Comparison of ENCODE assay signal across 23 cellular contexts in the genomic region with DNA sequence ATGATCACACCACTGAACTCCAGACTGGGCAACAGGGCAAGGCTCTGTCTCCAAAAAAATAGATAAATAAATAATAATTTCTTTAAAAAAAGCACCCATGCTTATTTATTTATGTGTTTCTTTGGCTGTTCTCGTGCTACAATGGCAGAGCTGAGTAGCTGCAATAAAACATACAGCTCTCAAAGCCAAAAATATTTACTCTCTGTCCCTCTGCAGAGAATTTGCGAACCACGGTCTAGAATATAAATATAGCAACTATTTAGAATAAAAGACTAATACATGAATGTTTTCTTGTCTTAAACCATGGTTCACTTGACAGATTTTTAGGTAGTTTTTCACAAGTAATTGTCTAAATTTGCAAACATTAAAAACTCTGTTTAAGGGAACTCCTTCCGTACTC.
DNase-seq lines count a peak whose midpoint lies in the region; ATAC-seq, FAIRE-seq and TF ChIP-seq lines count a peak whose summit lies in the region.
"Had no signal": no experiment of that assay in that cellular context is flagged by ENCODE, and none has a peak within 500 bp of the region (broad histone marks: within the 10 kb centered on the region; RNA-seq: fewer than 3 reads in every experiment).

No MANE protein-coding gene starts in this region.

- H3K36me3 Mint-ChIP-seq in effector memory CD8-positive, alpha-beta T cell (ENCODE audit: insufficient read depth) = no peaks in the 10 kb centered on the region
- H3K36me3 Mint-ChIP-seq in progenitor cell of endocrine pancreas (ENCODE audit: insufficient read depth) = peaks cover 4% of the 10 kb centered on the region
- peaks cover 56% of the 10 kb centered on the region for H3K36me3 Mint-ChIP-seq in activated T-helper 17 cell treated with anti-CD3 and anti-CD28 coated beads, Interleukin-2, amount 50 U/mL, for 72 hours (ENCODE audit: low read depth)

- DNase-seq in A549 (ENCODE audit: low read depth in 1 of 2, low spot score in 1 of 2) (no peak), G401 (ENCODE audit: low spot score) (peak; percentile 59), GM12878 (ENCODE audit: low read depth, low spot score) (no peak), progenitor cell of endocrine pancreas (ENCODE audit: low spot score, unreplicated experiment) (no peak)
- no peak for DNase-seq in effector memory CD8-positive, alpha-beta T cell
- no peak for DNase-seq in stimulated activated CD4-positive, alpha-beta T cell treated with anti-CD3 and anti-CD28 coated beads, Interleukin-15, amount 100 ng/mL, for 24 hours
- DNase-seq: 8988T; ACHN; BE2C; CD4-positive, CD25-positive, alpha-beta regulatory T cell; CD8-positive, alpha-beta memory T cell; COR-L47; DMS153; DMS79; GF-D8; GOT3; H7; HFFc6 had no signal

- H3K9me3 ChIP-seq in A549 = no peaks in the 10 kb centered on the region
- H3K9me3 ChIP-seq in GM12878 (replicated peaks; ENCODE audit: control insufficient read depth, insufficient read depth, low read length) = no peaks in the 10 kb centered on the region
- H3K9me3 ChIP-seq: BE2C had no signal

- no peak overlapping the region for H3K9ac ChIP-seq in GM12878 (ENCODE audit: control insufficient read depth, insufficient read depth, low read length)

- no peaks in the 10 kb centered on the region for H3K9me3 Mint-ChIP-seq in effector memory CD8-positive, alpha-beta T cell
- H3K9me3 Mint-ChIP-seq in progenitor cell of endocrine pancreas (ENCODE audit: low read depth) = no peaks in the 10 kb centered on the region
- H3K9me3 Mint-ChIP-seq in activated T-helper 17 cell treated with anti-CD3 and anti-CD28 coated beads, Interleukin-2, amount 50 U/mL, for 72 hours = no peaks in the 10 kb centered on the region
- H3K9me3 Mint-ChIP-seq: CD4-positive, CD25-positive, alpha-beta regulatory T cell; CD8-positive, alpha-beta memory T cell; HFFc6; IgD-negative memory B cell had no signal

- no peaks in the 10 kb centered on the region for H4K20me1 ChIP-seq in GM12878 (ENCODE audit: control insufficient read depth, insufficient read depth)

- peaks cover 6 to 26% of the 10 kb centered on the region in 2 donors for H3K4me1 Mint-ChIP-seq in effector memory CD8-positive, alpha-beta T cell (ENCODE audit: low read depth in 2 of 2)
- H3K4me1 Mint-ChIP-seq in progenitor cell of endocrine pancreas (ENCODE audit: low read depth) = no peaks in the 10 kb centered on the region
- peaks cover 10% of the 10 kb centered on the region for H3K4me1 Mint-ChIP-seq in activated T-helper 17 cell treated with anti-CD3 and anti-CD28 coated beads, Interleukin-2, amount 50 U/mL, for 72 hours

- H3K27me3 Mint-ChIP-seq in effector memory CD8-positive, alpha-beta T cell = no peaks in the 10 kb centered on the region
- H3K27me3 Mint-ChIP-seq in progenitor cell of endocrine pancreas = no peaks in the 10 kb centered on the region
- no peaks in the 10 kb centered on the region for H3K27me3 Mint-ChIP-seq in activated T-helper 17 cell treated with anti-CD3 and anti-CD28 coated beads, Interleukin-2, amount 50 U/mL, for 72 hours
- H3K27me3 Mint-ChIP-seq: CD4-positive, CD25-positive, alpha-beta regulatory T cell; CD8-positive, alpha-beta memory T cell; IgD-negative memory B cell had no signal

- 93% methylated on average over 4 of the region's 4 CpGs for WGBS in A549 (ENCODE audit: missing lambda C conversion rate)
- WGBS in GM12878 (ENCODE audit: insufficient coverage, insufficient replicate concordance, low lambda C conversion rate, missing lambda C conversion rate) = 97% methylated on average over 4 of the region's 4 CpGs

- TF ChIP-seq CTCF in A549 (IDR thresholded peaks at IDR 0.05) = no peak
- no peak for TF ChIP-seq CTCF in GM12878 (IDR thresholded peaks at IDR 0.05 in 2 of 3, conservative IDR thresholded peaks at IDR 0.05 in 1 of 3; ENCODE audit: control insufficient read depth in 2 of 3, extremely low read depth in 1 of 3, insufficient read depth in 1 of 3, low read depth in 3 of 3, low read length in 3 of 3)
- TF ChIP-seq CTCF in progenitor cell of endocrine pancreas (IDR thresholded peaks at IDR 0.05; ENCODE audit: unreplicated experiment) = no peak

- peak; percentile 51 for FAIRE-seq in A549 (lab: Jason Lieb, UNC)
- no peak for FAIRE-seq in GM12878 (lab: Jason Lieb, UNC)
- FAIRE-seq: HTR-8/SVneo had no signal

- no peak overlapping the region for H3K27ac ChIP-seq in A549
- H3K27ac ChIP-seq in GM12878 (ENCODE audit: control insufficient read depth, insufficient read depth) = no peak overlapping the region

- no peak overlapping the region for H2AFZ ChIP-seq in GM12878 (ENCODE audit: control insufficient read depth, low read depth, low read length)

- no peaks in the 10 kb centered on the region for H3K27me3 ChIP-seq in GM12878 (replicated peaks in 1 of 2; ENCODE audit: control insufficient read depth in 2 of 2, insufficient read depth in 2 of 2, low read length in 1 of 2)
- H3K27me3 ChIP-seq: BE2C had no signal

- H3K4me3 Mint-ChIP-seq in effector memory CD8-positive, alpha-beta T cell = no peak overlapping the region
- H3K4me3 Mint-ChIP-seq in progenitor cell of endocrine pancreas (ENCODE audit: low read depth) = no peak overlapping the region
- no peak overlapping the region for H3K4me3 Mint-ChIP-seq in activated T-helper 17 cell treated with anti-CD3 and anti-CD28 coated beads, Interleukin-2, amount 50 U/mL, for 72 hours
- H3K4me3 Mint-ChIP-seq: CD4-positive, CD25-positive, alpha-beta regulatory T cell; CD8-positive, alpha-beta memory T cell; HFFc6 had no signal

- no peak for TF ChIP-seq EP300 in A549 (IDR thresholded peaks at IDR 0.05)
- no peak for TF ChIP-seq EP300 in GM12878 (IDR thresholded peaks at IDR 0.05; ENCODE audit: borderline replicate concordance in 1 of 2, control insufficient read depth in 1 of 2, low read depth in 2 of 2, low read length in 2 of 2)

- ATAC-seq in A549 = no peak
- no peak for ATAC-seq in GM12878
- no peak for ATAC-seq in effector memory CD8-positive, alpha-beta T cell (replicated peaks)
- no peak for ATAC-seq in activated T-helper 17 cell treated with anti-CD3 and anti-CD28 coated beads, Interleukin-2, amount 50 U/mL, for 72 hours (replicated peaks)
- no peak for ATAC-seq in HG03097 (IDR thresholded peaks at IDR 0.05; ENCODE audit: low FRiP score, unreplicated experiment)
- ATAC-seq: HCT116 had no signal

- CTCF ChIA-PET in A549 (lab: Yijun Ruan, JAX) = interaction anchor here (1.1 to 2.6 kb wide), 4 partner anchors 9 to 449 kb away, joined by 3 to 9 read pairs (median 6); no protein-coding TSS in a partner anchor
- CTCF ChIA-PET in GM12878 (lab: Yijun Ruan, JAX) = interaction anchor here (0.5 to 2.5 kb wide), 8 partner anchors 8 to 1605 kb away, joined by 3 to 7 read pairs (median 3); no protein-coding TSS in a partner anchor

- RAD21 ChIA-PET in GM12878 (lab: Charles Lee; ENCODE audit: unreplicated experiment) = interaction anchor here (1.3 kb wide), 1 partner anchor 73 kb away, joined by 6 read pairs; the partner anchor contains the start of gene ADAM10

- intact Hi-C loops in GM12878 (cut with micrococcal nuclease; ENCODE audit: unreplicated experiment) = loop anchor here (1.0 kb wide), 1 partner anchor 39 kb away; no protein-coding TSS in a partner anchor

- peaks cover 0 to 2% of the 10 kb centered on the region in 2 experiments; a peak in 1 of 4 replicates for H3K36me3 ChIP-seq in GM12878 (ENCODE audit: control insufficient read depth in 2 of 2, insufficient read depth in 2 of 2, low read length in 1 of 2)

- H3K4me2 ChIP-seq in A549 (no peak overlapping the region), GM12878 (ENCODE audit: control insufficient read depth, insufficient read depth) (no peak overlapping the region)

- in situ Hi-C loops in G401 (cut with HindIII; ENCODE audit: low sequenced_read_pairs) = no loop called here
- in situ Hi-C loops in GM12878 (cut with MboI) = no loop called here

- no peak overlapping the region for H3K4me3 ChIP-seq in A549
- H3K4me3 ChIP-seq in GM12878 = no peak overlapping the region

- H3K27ac Mint-ChIP-seq in effector memory CD8-positive, alpha-beta T cell = peak overlapping the region; percentile 7 to 35
- no peak overlapping the region for H3K27ac Mint-ChIP-seq in progenitor cell of endocrine pancreas
- no peak overlapping the region for H3K27ac Mint-ChIP-seq in activated T-helper 17 cell treated with anti-CD3 and anti-CD28 coated beads, Interleukin-2, amount 50 U/mL, for 72 hours
- H3K27ac Mint-ChIP-seq: HFFc6, IgD-negative memory B cell had no signal

- POLR2A ChIA-PET in A549 (lab: Yijun Ruan, JAX) = no interaction called here
- POLR2A ChIA-PET in GM12878 (lab: Charles Lee) = interaction anchor here (0.8 to 1.2 kb wide), 2 partner anchors 38 to 83 kb away, joined by 3 read pairs; no protein-coding TSS in a partner anchor

- H3K4me1 ChIP-seq in A549 (peaks cover 19% of the 10 kb centered on the region; the same call in 2 of the 3 replicates), GM12878 (ENCODE audit: control insufficient read depth, insufficient read depth, low read length) (no peaks in the 10 kb centered on the region)

- no peak for TF ChIP-seq POLR2A in A549 (IDR thresholded peaks at IDR 0.05; ENCODE audit: low read length)
- TF ChIP-seq POLR2A in GM12878 (IDR thresholded peaks at IDR 0.05; ENCODE audit: low read depth, low read length) = no peak

- BruUV-seq in GM12878 (replicated peaks; lab: Mats Ljungman, UMichigan) = TSS peak; percentile 17

- SMC1A ChIA-PET in GM12878 (lab: Charles Lee; ENCODE audit: uncharacterized antibody, unreplicated experiment) = interaction anchor here (0.7 to 2.7 kb wide), 5 partner anchors 49 to 449 kb away, joined by 3 to 11 read pairs (median 3); no protein-coding TSS in a partner anchor

- TF ChIP-seq RAD21 in A549 (conservative IDR thresholded peaks at IDR 0.05 in 1 of 2, IDR thresholded peaks at IDR 0.05 in 1 of 2) (no peak), GM12878 (IDR thresholded peaks at IDR 0.05; ENCODE audit: insufficient read depth, low read depth, low read length) (no peak)

- H3K79me2 ChIP-seq in GM12878 (ENCODE audit: control insufficient read depth, insufficient read depth, low read length) = no peaks in the 10 kb centered on the region; the same call in none of the 2 replicates

TF ChIP-seq in A549, 52 proteins besides CTCF, POLR2A, EP300 and RAD21 (continues in another document):
- TF ChIP-seq, protein P1, sequence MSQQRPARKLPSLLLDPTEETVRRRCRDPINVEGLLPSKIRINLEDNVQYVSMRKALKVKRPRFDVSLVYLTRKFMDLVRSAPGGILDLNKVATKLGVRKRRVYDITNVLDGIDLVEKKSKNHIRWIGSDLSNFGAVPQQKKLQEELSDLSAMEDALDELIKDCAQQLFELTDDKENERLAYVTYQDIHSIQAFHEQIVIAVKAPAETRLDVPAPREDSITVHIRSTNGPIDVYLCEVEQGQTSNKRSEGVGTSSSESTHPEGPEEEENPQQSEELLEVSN (IDR thresholded peaks at IDR 0.05; ENCODE audit: borderline replicate concordance, low read depth) = no peak

TF ChIP-seq in GM12878, 131 proteins besides CTCF, POLR2A, EP300 and RAD21 (continues in another document):
- no peak for TF ChIP-seq TCF7 (IDR thresholded peaks at IDR 0.05; ENCODE audit: borderline replicate concordance)

Comparison
In these comparisons a context has a peak if more than half of its experiments do, and no peak if none do; other contexts are left out.
1. H3K27ac Mint-ChIP-seq: peak in effector memory CD8-positive, alpha-beta T cell (2 of 2); none in progenitor cell of endocrine pancreas (single experiment) and activated T-helper 17 cell treated with anti-CD3 and anti-CD28 coated beads, Interleukin-2, amount 50 U/mL, for 72 hours (single experiment).